In genomic region chr16:89437251-89437987, GRCh38 we compare ENCODE assay signal across 17 cellular contexts. TPM values are rescaled to one million over a fixed set of nuclear protein-coding genes. Genes with fewer than 3 reads are reported as not detected.
A peak's percentile ranks its signal among the peaks of the same experiment; 100 is the strongest.
DNase-seq lines count a peak whose midpoint lies in the region; ATAC-seq and TF ChIP-seq lines count a peak whose summit lies in the region.
"Had no signal": no experiment of that assay in that cellular context is flagged by ENCODE, and none has a peak within 500 bp of the region (broad histone marks: within the 10 kb centered on the region; RNA-seq: fewer than 3 reads in every experiment).

No MANE protein-coding gene starts in this region.

- no peak overlapping the region for H3K4me3 Mint-ChIP-seq in activated CD4-positive, alpha-beta T cell treated with anti-CD3 and anti-CD28 coated beads for 36 hours
- H3K4me3 Mint-ChIP-seq in activated CD4-positive, alpha-beta T cell treated with anti-CD3 and anti-CD28 coated beads, Interleukin-2, amount 10 ng/mL, durations not matched to agents 7 days and 5 days: no peak overlapping the region
- H3K4me3 Mint-ChIP-seq in IgD-negative memory B cell: peak overlapping the region in 3 of 4 donors; percentile 38 to 67 (median 66)
- no peak overlapping the region for H3K4me3 Mint-ChIP-seq in chondrocyte (ENCODE audit: unreplicated experiment)
- no peak overlapping the region for H3K4me3 Mint-ChIP-seq in neural progenitor cell

- peaks cover 100% of the 10 kb centered on the region for H3K79me2 ChIP-seq in neural progenitor cell (ENCODE audit: low read depth)

- H3K4me1 Mint-ChIP-seq in activated CD4-positive, alpha-beta T cell treated with anti-CD3 and anti-CD28 coated beads for 36 hours: peaks cover 83% of the 10 kb centered on the region
- peaks cover 82% of the 10 kb centered on the region for H3K4me1 Mint-ChIP-seq in activated CD4-positive, alpha-beta T cell treated with anti-CD3 and anti-CD28 coated beads, Interleukin-2, amount 10 ng/mL, durations not matched to agents 7 days and 5 days
- H3K4me1 Mint-ChIP-seq in IgD-negative memory B cell (peaks cover 29 to 63% (median 48%) of the 10 kb centered on the region in 3 donors), chondrocyte (ENCODE audit: low read depth) (peaks cover 71% of the 10 kb centered on the region), neural progenitor cell (peaks cover 39% of the 10 kb centered on the region)

- ATAC-seq in activated CD4-positive, alpha-beta T cell treated with anti-CD3 and anti-CD28 coated beads for 36 hours: no peak
- ATAC-seq: esophagus mucosa had no signal

- H3K4me2 ChIP-seq in neural progenitor cell: no peak overlapping the region

- H3K9me3 Mint-ChIP-seq in activated CD4-positive, alpha-beta T cell treated with anti-CD3 and anti-CD28 coated beads for 36 hours (ENCODE audit: low read depth): peaks cover 5% of the 10 kb centered on the region
- peaks cover 2% of the 10 kb centered on the region for H3K9me3 Mint-ChIP-seq in activated CD4-positive, alpha-beta T cell treated with anti-CD3 and anti-CD28 coated beads, Interleukin-2, amount 10 ng/mL, durations not matched to agents 7 days and 5 days
- no peaks in the 10 kb centered on the region for H3K9me3 Mint-ChIP-seq in IgD-negative memory B cell
- H3K9me3 Mint-ChIP-seq in chondrocyte (ENCODE audit: low read depth): no peaks in the 10 kb centered on the region
- no peaks in the 10 kb centered on the region for H3K9me3 Mint-ChIP-seq in neural progenitor cell

- DNase-seq in activated CD4-positive, alpha-beta T cell treated with anti-CD3 and anti-CD28 coated beads for 36 hours: no peak
- no peak for DNase-seq in activated CD4-positive, alpha-beta T cell treated with anti-CD3 and anti-CD28 coated beads, Interleukin-2, amount 10 ng/mL, durations not matched to agents 7 days and 5 days
- DNase-seq in chondrocyte (ENCODE audit: low spot score) (no peak), neural progenitor cell (ENCODE audit: low spot score) (no peak), UCSD-AML1 (lab: John Stamatoyannopoulos, UW; ENCODE audit: unreplicated experiment) (no peak), right atrium auricular region (ENCODE audit: low spot score) (no peak), T-helper 9 cell (no peak)
- DNase-seq: cortex of kidney; IMR-90; NCI-H1092 treated with DMSO at 0.1 percent for 48 hours; NCI-H69; ovary; stimulated activated CD4-positive, alpha-beta T cell treated with anti-CD3 and anti-CD28 coated beads, Interleukin-4, amount 100 ng/mL, for 4 hours had no signal

- POLR2A ChIA-PET in activated CD4-positive, alpha-beta T cell treated with anti-CD3 and anti-CD28 coated beads for 36 hours (lab: Charles Lee): interaction anchor here (0.6 kb wide), 1 partner anchor 42 kb away, joined by 13 read pairs; no protein-coding TSS in a partner anchor
- POLR2A ChIA-PET in activated CD4-positive, alpha-beta T cell treated with anti-CD3 and anti-CD28 coated beads, Interleukin-2, amount 10 ng/mL, durations not matched to agents 7 days and 5 days (lab: Charles Lee): no interaction called here

- intact Hi-C loops in activated CD4-positive, alpha-beta T cell treated with anti-CD3 and anti-CD28 coated beads for 36 hours (cut with DNase I, micrococcal nuclease): no loop called here

- H3K4me1 ChIP-seq in neural progenitor cell: peaks cover 2% of the 10 kb centered on the region
- peaks cover 0 to 79% of the 10 kb centered on the region in 2 donors for H3K4me1 ChIP-seq in right atrium auricular region

- peak overlapping the region; percentile 10 for H3K27ac Mint-ChIP-seq in activated CD4-positive, alpha-beta T cell treated with anti-CD3 and anti-CD28 coated beads for 36 hours
- H3K27ac Mint-ChIP-seq in activated CD4-positive, alpha-beta T cell treated with anti-CD3 and anti-CD28 coated beads, Interleukin-2, amount 10 ng/mL, durations not matched to agents 7 days and 5 days: no peak overlapping the region
- H3K27ac Mint-ChIP-seq in IgD-negative memory B cell: peak overlapping the region; percentile 60 to 73 (median 73)
- H3K27ac Mint-ChIP-seq in chondrocyte (ENCODE audit: unreplicated experiment): peak overlapping the region; percentile 2
- H3K27ac Mint-ChIP-seq in neural progenitor cell: peak overlapping the region; percentile 6

- CTCF ChIA-PET in activated CD4-positive, alpha-beta T cell treated with anti-CD3 and anti-CD28 coated beads for 36 hours (lab: Charles Lee): interaction anchor here (0.7 to 1.2 kb wide), 3 partner anchors 30 to 69 kb away, joined by 3 read pairs; no protein-coding TSS in a partner anchor
- CTCF ChIA-PET in activated CD4-positive, alpha-beta T cell treated with anti-CD3 and anti-CD28 coated beads, Interleukin-2, amount 10 ng/mL, durations not matched to agents 7 days and 5 days (lab: Charles Lee): interaction anchor here (0.6 to 3.3 kb wide), 5 partner anchors 9 to 570 kb away, joined by 3 to 13 read pairs (median 3); no protein-coding TSS in a partner anchor

- no peak overlapping the region for H3K9ac ChIP-seq in neural progenitor cell

- peaks cover 100% of the 10 kb centered on the region for H4K20me1 ChIP-seq in neural progenitor cell (ENCODE audit: low read depth)

- H3K36me3 ChIP-seq in neural progenitor cell (no peaks in the 10 kb centered on the region), right atrium auricular region (no peaks in the 10 kb centered on the region)
- H3K36me3 ChIP-seq: ascending aorta, ovary, tibial nerve had no signal

- H3F3A ChIP-seq in neural progenitor cell (ENCODE audit: low read depth): no peaks in the 10 kb centered on the region

- H3K4me3 ChIP-seq in neural progenitor cell (no peak overlapping the region), right atrium auricular region (no peak overlapping the region)
- H3K4me3 ChIP-seq: ascending aorta, ovary, tibial nerve had no signal

- H3K9me3 ChIP-seq in neural progenitor cell (ENCODE audit: low read depth) (no peaks in the 10 kb centered on the region), right atrium auricular region (no peaks in the 10 kb centered on the region)
- H3K9me3 ChIP-seq: ascending aorta, ovary, tibial nerve had no signal

- H3K27me3 Mint-ChIP-seq in activated CD4-positive, alpha-beta T cell treated with anti-CD3 and anti-CD28 coated beads for 36 hours: no peaks in the 10 kb centered on the region
- H3K27me3 Mint-ChIP-seq in activated CD4-positive, alpha-beta T cell treated with anti-CD3 and anti-CD28 coated beads, Interleukin-2, amount 10 ng/mL, durations not matched to agents 7 days and 5 days: no peaks in the 10 kb centered on the region
- H3K27me3 Mint-ChIP-seq in IgD-negative memory B cell (no peaks in the 10 kb centered on the region), chondrocyte (ENCODE audit: low read depth) (no peaks in the 10 kb centered on the region), neural progenitor cell (ENCODE audit: insufficient read depth, low read depth) (peaks cover 5% of the 10 kb centered on the region)

- H3K27me3 ChIP-seq in neural progenitor cell: no peaks in the 10 kb centered on the region
- no peaks in the 10 kb centered on the region for H3K27me3 ChIP-seq in right atrium auricular region
- H3K27me3 ChIP-seq: ascending aorta, ovary, tibial nerve had no signal

- H2AFZ ChIP-seq in neural progenitor cell (replicated peaks): no peak overlapping the region

- H3K27ac ChIP-seq in neural progenitor cell: no peak overlapping the region
- no peak overlapping the region for H3K27ac ChIP-seq in right atrium auricular region
- H3K27ac ChIP-seq: ascending aorta, ovary had no signal

- peaks cover 35% of the 10 kb centered on the region for H3K36me3 Mint-ChIP-seq in activated CD4-positive, alpha-beta T cell treated with anti-CD3 and anti-CD28 coated beads for 36 hours (ENCODE audit: low read depth)
- peaks cover 18% of the 10 kb centered on the region for H3K36me3 Mint-ChIP-seq in activated CD4-positive, alpha-beta T cell treated with anti-CD3 and anti-CD28 coated beads, Interleukin-2, amount 10 ng/mL, durations not matched to agents 7 days and 5 days (ENCODE audit: low read depth)
- H3K36me3 Mint-ChIP-seq in IgD-negative memory B cell (peaks cover 4% of the 10 kb centered on the region), chondrocyte (ENCODE audit: low read depth) (no peaks in the 10 kb centered on the region), neural progenitor cell (peaks cover 28% of the 10 kb centered on the region)

- TF ChIP-seq CTCF in chondrocyte (IDR thresholded peaks at IDR 0.05) (no peak), neural progenitor cell (IDR thresholded peaks at IDR 0.05) (no peak), right atrium auricular region (IDR thresholded peaks at IDR 0.05) (no peak)

RNA-seq across cellular contexts. Expression of gene ANKRD11, which starts 52.9 kb away (rescaled TPM):
- 100 to 1,000 TPM; 144 to 145 TPM for total RNA-seq in activated CD4-positive, alpha-beta T cell treated with anti-CD3 and anti-CD28 coated beads for 36 hours
- 100 to 1,000 TPM; 158 to 178 TPM for total RNA-seq in activated CD4-positive, alpha-beta T cell treated with anti-CD3 and anti-CD28 coated beads, Interleukin-2, amount 10 ng/mL, durations not matched to agents 7 days and 5 days
- polyA plus RNA-seq in IgD-negative memory B cell: 11.6 TPM
- total RNA-seq in chondrocyte (106 to 185 TPM (median 180 TPM) in 3 replicates), neural progenitor cell (ENCODE audit: low replicate concordance) (47.3 and 68.1 TPM in 2 replicates), right atrium auricular region (10 to 100 TPM; 55.2 to 68.1 TPM)

Comparison
In these comparisons a context has a peak if more than half of its experiments do, and no peak if none do; other contexts are left out.
1. H3K4me3 Mint-ChIP-seq: peak in IgD-negative memory B cell (3 of 4); none in activated CD4-positive, alpha-beta T cell treated with anti-CD3 and anti-CD28 coated beads for 36 hours (single experiment), activated CD4-positive, alpha-beta T cell treated with anti-CD3 and anti-CD28 coated beads, Interleukin-2, amount 10 ng/mL, durations not matched to agents 7 days and 5 days (single experiment), chondrocyte (single experiment) and neural progenitor cell (single experiment).